9 cellular contexts compared by ENCODE assay signal in genomic region chr14:94026886-94027469, GRCh38. TPM values are rescaled to one million over a fixed set of nuclear protein-coding genes. Genes with fewer than 3 reads are reported as not detected.
A peak's percentile ranks its signal among the peaks of the same experiment; 100 is the strongest.
DNase-seq lines count a peak whose midpoint lies in the region; FAIRE-seq and TF ChIP-seq lines count a peak whose summit lies in the region.
"Had no signal": no experiment of that assay in that cellular context is flagged by ENCODE, and none has a peak within 500 bp of the region (broad histone marks: within the 10 kb centered on the region; RNA-seq: fewer than 3 reads in every experiment).

No MANE protein-coding gene starts in this region.

- H3K27me3 Mint-ChIP-seq in nephron progenitor cell (ENCODE audit: low read depth, poor library complexity), result peaks cover 10% of the 10 kb centered on the region

- TF ChIP-seq POLR2A in H54 (IDR thresholded peaks at IDR 0.05; ENCODE audit: low read depth, low read length), result no peak

- no peaks in the 10 kb centered on the region for H4K20me1 ChIP-seq in Loucy (ENCODE audit: insufficient read depth, low read length, poor library complexity, severe bottlenecking)

- H2AFZ ChIP-seq in Loucy (ENCODE audit: low read length), result no peak overlapping the region

- H3F3A ChIP-seq in Loucy (ENCODE audit: low read depth), result no peaks in the 10 kb centered on the region

- H3K27ac ChIP-seq in ectodermal cell (ENCODE audit: insufficient read depth, low read depth, low read length, poor library complexity, severe bottlenecking), result no peak overlapping the region

- no peaks in the 10 kb centered on the region for H3K9me3 Mint-ChIP-seq in nephron progenitor cell

- H3K9me3 ChIP-seq in Loucy (ENCODE audit: insufficient read depth, low read depth, low read length) (no peaks in the 10 kb centered on the region), ectodermal cell (ENCODE audit: control insufficient read depth, low read length) (no peaks in the 10 kb centered on the region)

- H3K4me2 ChIP-seq in Loucy (ENCODE audit: low read depth, low read length, poor library complexity, severe bottlenecking), result peak overlapping the region; percentile 32

- H3K27me3 ChIP-seq in Loucy (ENCODE audit: insufficient read depth, low read length, poor library complexity, severe bottlenecking), result no peaks in the 10 kb centered on the region
- H3K27me3 ChIP-seq in ectodermal cell (ENCODE audit: control insufficient read depth, insufficient read depth, low read length, poor library complexity, severe bottlenecking), result no peaks in the 10 kb centered on the region

- H3K36me3 ChIP-seq in Loucy (ENCODE audit: insufficient read depth, low read length), result no peaks in the 10 kb centered on the region
- H3K36me3 ChIP-seq in ectodermal cell (ENCODE audit: control insufficient read depth, insufficient read depth, low read length), result no peaks in the 10 kb centered on the region

- H3K4me1 Mint-ChIP-seq in nephron progenitor cell, result peaks cover 16% of the 10 kb centered on the region

- H3K79me2 ChIP-seq in Loucy (ENCODE audit: insufficient read depth, low read length), result no peaks in the 10 kb centered on the region

- H3K27ac Mint-ChIP-seq in nephron progenitor cell, result no peak overlapping the region

- H3K4me3 ChIP-seq in AG10803 (ENCODE audit: low read length), result peak overlapping the region; percentile 60
- H3K4me3 ChIP-seq in Loucy (ENCODE audit: low read length, poor library complexity, severe bottlenecking), result no peak overlapping the region
- H3K4me3 ChIP-seq in ectodermal cell (ENCODE audit: insufficient read depth, low read depth, low read length), result peak overlapping the region; percentile 73

- no peak for TF ChIP-seq CTCF in AG10803 (conservative IDR thresholded peaks at IDR 0.05; ENCODE audit: low read length)
- TF ChIP-seq CTCF in Loucy (conservative IDR thresholded peaks at IDR 0.05; ENCODE audit: low read length), result no peak
- no peak for TF ChIP-seq CTCF in nephron progenitor cell (IDR thresholded peaks at IDR 0.05)

- H3K4me1 ChIP-seq in Loucy (ENCODE audit: insufficient read depth, low read length, poor library complexity, severe bottlenecking), result no peaks in the 10 kb centered on the region
- peaks cover 35% of the 10 kb centered on the region for H3K4me1 ChIP-seq in ectodermal cell (ENCODE audit: control insufficient read depth, insufficient read depth, low read length)

- H3K9me2 ChIP-seq in Loucy (replicated peaks; ENCODE audit: low read depth, low read length), result no peaks in the 10 kb centered on the region

- DNase-seq in AG10803 (ENCODE audit: low read depth), result no peak
- DNase-seq in nephron progenitor cell, result no peak
- DNase-seq in activated effector memory CD4-positive, alpha-beta T cell treated with anti-CD3 and anti-CD28 coated beads, Interleukin-2, amount 50 U/mL, for 16 hours, result no peak
- no peak for DNase-seq in H54 (ENCODE audit: insufficient read length, low spot score)
- DNase-seq in GDM1 (lab: John Stamatoyannopoulos, UW), result no peak
- DNase-seq in HT-29 (ENCODE audit: low spot score), result no peak

- peak overlapping the region; percentile 73 for H3K4me3 Mint-ChIP-seq in nephron progenitor cell

- H3K36me3 Mint-ChIP-seq in nephron progenitor cell (ENCODE audit: low read depth), result no peaks in the 10 kb centered on the region

- FAIRE-seq in H54 (lab: Jason Lieb, UNC), result no peak

- no peak overlapping the region for H3K9ac ChIP-seq in Loucy (ENCODE audit: low read depth, low read length, poor library complexity, severe bottlenecking)

- WGBS in ectodermal cell, 2 experiments, result 44 to 49% methylated on average over 17 of the region's 17 CpGs

RNA-seq across cellular contexts. Expression of gene OTUB2, which starts 0.8 kb away (rescaled TPM):
- polyA plus RNA-seq in ectodermal cell (2013, experiment 1 of 4), result 8.7 TPM
- 8.8 TPM for polyA plus RNA-seq in ectodermal cell (2013, experiment 2 of 4)
- 8.2 TPM for polyA plus RNA-seq in ectodermal cell (2013, experiment 3 of 4)
- polyA plus RNA-seq in ectodermal cell (2013, experiment 4 of 4), result 8.6 TPM
- total RNA-seq in HT-29 (2014; rRNA removed; shearing (Covaris generic)), result 2.3 and 2.4 TPM in 2 replicates

RNA-seq across cellular contexts. Expression of gene CCDC197, which starts 29.9 kb away (rescaled TPM):
- not detected for polyA plus RNA-seq in ectodermal cell (2013, experiment 1 of 4)
- not detected for polyA plus RNA-seq in ectodermal cell (2013, experiment 2 of 4)
- not detected for polyA plus RNA-seq in ectodermal cell (2013, experiment 3 of 4)
- polyA plus RNA-seq in ectodermal cell (2013, experiment 4 of 4), result not detected
- total RNA-seq in HT-29 (2014; rRNA removed; shearing (Covaris generic)), result not detected in 2 replicates
- total RNA-seq: liver had no signal
- polyA plus RNA-seq: liver had no signal

RNA-seq across cellular contexts. Expression of gene ASB2, which starts 50.6 kb away (rescaled TPM):
- 0.81 TPM for polyA plus RNA-seq in ectodermal cell (2013, experiment 1 of 4)
- polyA plus RNA-seq in ectodermal cell (2013, experiment 2 of 4), result 0.59 TPM
- 0.37 TPM for polyA plus RNA-seq in ectodermal cell (2013, experiment 3 of 4)
- 0.77 TPM for polyA plus RNA-seq in ectodermal cell (2013, experiment 4 of 4)
- 0.05 and 0.16 TPM in 2 replicates for total RNA-seq in HT-29 (2014; rRNA removed; shearing (Covaris generic))

RNA-seq across cellular contexts. Expression of gene DDX24, which starts 54.0 kb away (rescaled TPM):
- polyA plus RNA-seq in ectodermal cell (2013, experiment 1 of 4), result 173 TPM
- 158 TPM for polyA plus RNA-seq in ectodermal cell (2013, experiment 2 of 4)
- polyA plus RNA-seq in ectodermal cell (2013, experiment 3 of 4), result 118 TPM
- 131 TPM for polyA plus RNA-seq in ectodermal cell (2013, experiment 4 of 4)
- 66.9 and 67.7 TPM in 2 replicates for total RNA-seq in HT-29 (2014; rRNA removed; shearing (Covaris generic))

RNA-seq across cellular contexts. Expression of gene IFI27L1, which starts 54.1 kb away (rescaled TPM):
- 31.1 TPM for polyA plus RNA-seq in ectodermal cell (2013, experiment 1 of 4)
- 32.9 TPM for polyA plus RNA-seq in ectodermal cell (2013, experiment 2 of 4)
- 24.0 TPM for polyA plus RNA-seq in ectodermal cell (2013, experiment 3 of 4)
- polyA plus RNA-seq in ectodermal cell (2013, experiment 4 of 4), result 23.3 TPM
- 9.6 and 12.7 TPM in 2 replicates for total RNA-seq in HT-29 (2014; rRNA removed; shearing (Covaris generic))
